ENCODE assay signal across 14 cellular contexts in the genomic region with DNA sequence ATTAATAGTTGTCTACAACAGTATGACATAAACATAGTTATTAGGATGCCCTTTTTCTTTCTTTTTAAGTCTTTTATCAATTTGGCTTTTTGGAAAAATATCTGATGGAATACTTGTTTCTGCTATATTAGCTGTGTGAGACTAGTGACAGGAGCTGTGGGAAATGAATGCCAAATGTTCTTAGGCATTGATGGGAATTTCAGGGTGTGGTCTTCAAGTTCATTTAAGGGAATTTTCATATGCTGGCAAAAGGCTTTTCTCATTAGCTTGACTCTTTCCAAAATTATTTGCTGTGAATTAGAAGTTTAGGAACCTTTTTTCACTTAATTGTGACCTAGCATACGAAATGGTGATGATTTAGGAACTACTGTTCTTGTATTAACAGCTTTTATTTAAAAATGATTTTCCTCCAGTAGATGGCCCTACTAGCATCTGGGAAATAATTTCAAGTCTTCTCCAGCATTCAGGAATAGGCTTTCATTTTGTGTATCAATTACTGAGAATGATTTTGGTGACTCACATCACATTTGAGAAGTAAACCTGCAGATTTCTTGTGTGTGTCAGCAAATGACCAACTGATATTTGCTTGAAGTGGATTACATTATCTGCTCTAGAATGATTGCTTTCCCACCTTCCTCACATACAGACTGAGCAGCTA.
A peak's percentile ranks its signal among the peaks of the same experiment; 100 is the strongest.
DNase-seq lines count a peak whose midpoint lies in the region; ATAC-seq, FAIRE-seq and TF ChIP-seq lines count a peak whose summit lies in the region.
"Had no signal": no experiment of that assay in that cellular context is flagged by ENCODE, and none has a peak within 500 bp of the region (broad histone marks: within the 10 kb centered on the region; RNA-seq: fewer than 3 reads in every experiment).

No MANE protein-coding gene starts in this region.

- no peak for TF ChIP-seq POLR2A in adrenal gland (IDR thresholded peaks at IDR 0.05)

- 38 to 43% methylated on average over 1 of the region's 1 CpG for WGBS in GM23248 (ENCODE audit: low coverage in 1 of 2, low lambda C conversion rate in 2 of 2, missing lambda C conversion rate in 2 of 2), 2 experiments
- WGBS in adrenal gland, 4 donors: 82 to 92% (median 87%) methylated on average over 1 of the region's 1 CpG

- ATAC-seq in GM21360 (IDR thresholded peaks at IDR 0.05; ENCODE audit: unreplicated experiment) (no peak), HG03196 (IDR thresholded peaks at IDR 0.05; ENCODE audit: unreplicated experiment) (no peak)
- ATAC-seq in activated CD4-positive, CD25-positive, alpha-beta regulatory T cell treated with anti-CD3 and anti-CD28 coated beads, Interleukin-2, amount 50 U/mL, for 24 hours: no peak
- ATAC-seq: activated CD8-positive, alpha-beta memory T cell treated with anti-CD3 and anti-CD28 coated beads, Interleukin-2, amount 10 ng/mL, durations not matched to agents 7 days and 5 days; gastroesophageal sphincter had no signal

- no peak overlapping the region for H2AFZ ChIP-seq in GM23248

- H3F3A ChIP-seq in GM23248 (ENCODE audit: insufficient read depth): 0 out of 2 replicates have a peak, but pooled peaks cover 5% of the 10 kb centered on the region

- peak; percentile 98 for FAIRE-seq in islet of Langerhans (lab: Jason Lieb, UNC)
- FAIRE-seq: small intestine had no signal

- TF ChIP-seq CTCF in adrenal gland (IDR thresholded peaks at IDR 0.05): peak in 5 of 6 experiments; percentile 16 to 41 (median 32)

- H3K9me2 ChIP-seq in GM23248 (ENCODE audit: insufficient read depth): no peaks in the 10 kb centered on the region

- DNase-seq in AG08396 (ENCODE audit: low spot score) (peak; percentile 22), GM23248 (peak; percentile 53), adrenal gland (no peak), COLO668 (lab: John Stamatoyannopoulos, UW; ENCODE audit: unreplicated experiment) (no peak)
- DNase-seq: activated CD8-positive, alpha-beta memory T cell treated with anti-CD3 and anti-CD28 coated beads, Interleukin-2, amount 10 ng/mL, durations not matched to agents 7 days and 5 days; amniotic stem cell; mesendoderm; NCI-H748 treated with DMSO at 0.1 percent for 48 hours; small intestine had no signal

- no peak overlapping the region for H3K9ac ChIP-seq in GM23248

- in situ Hi-C loops in GM23248 (cut with MboI): no loop called here

- H3K4me2 ChIP-seq in GM23248 (ENCODE audit: unreplicated experiment): no peak overlapping the region

- intact Hi-C loops in adrenal gland (cut with DNase I): no loop called here

- H3K9me3 ChIP-seq in GM23248 (ENCODE audit: low read depth): no peaks in the 10 kb centered on the region
- H3K9me3 ChIP-seq in adrenal gland (replicated peaks in 1 of 3): no peaks in the 10 kb centered on the region
- H3K9me3 ChIP-seq: gastroesophageal sphincter had no signal

- H3K27ac ChIP-seq in GM23248 (no peak overlapping the region), adrenal gland (no peak overlapping the region)
- H3K27ac ChIP-seq: gastroesophageal sphincter had no signal

- H3K4me3 ChIP-seq in GM23248: no peak overlapping the region
- H3K4me3 ChIP-seq in adrenal gland: no peak overlapping the region
- H3K4me3 ChIP-seq: gastroesophageal sphincter had no signal

- H3K36me3 ChIP-seq in GM23248 (ENCODE audit: low read depth) (peaks cover 32% of the 10 kb centered on the region; the same call in 1 of the 2 replicates), adrenal gland (replicated peaks in 1 of 2) (peaks cover 0 to 59% of the 10 kb centered on the region in 2 donors)

- H3K27me3 ChIP-seq in GM23248 (replicated peaks; ENCODE audit: insufficient read depth): no peaks in the 10 kb centered on the region
- H3K27me3 ChIP-seq in adrenal gland: no peaks in the 10 kb centered on the region
- H3K27me3 ChIP-seq: gastroesophageal sphincter had no signal

- H3K4me1 ChIP-seq in GM23248 (ENCODE audit: insufficient read depth) (no peaks in the 10 kb centered on the region), adrenal gland (replicated peaks in 1 of 2) (no peaks in the 10 kb centered on the region)
- H3K4me1 ChIP-seq: gastroesophageal sphincter had no signal

- no peaks in the 10 kb centered on the region for H3K79me2 ChIP-seq in GM23248 (ENCODE audit: insufficient read depth)

- H4K20me1 ChIP-seq in GM23248 (ENCODE audit: insufficient read depth): no peaks in the 10 kb centered on the region

Comparison
In these comparisons a context has a peak if more than half of its experiments do, and no peak if none do; other contexts are left out.
1. DNase-seq: peak in AG08396 (single experiment) and GM23248 (single experiment); none in adrenal gland (0 of 7) and COLO668 (single experiment).